ENCODE assay signal across 14 cellular contexts in genomic region chr22:37491559-37492427, GRCh38. TPM values are rescaled to one million over a fixed set of nuclear protein-coding genes. Genes with fewer than 3 reads are reported as not detected.
"Had no signal": no experiment of that assay in that cellular context is flagged by ENCODE, and none has a peak within 500 bp of the region (broad histone marks: within the 10 kb centered on the region; RNA-seq: fewer than 3 reads in every experiment).

No MANE protein-coding gene starts in this region.

- H3K9ac ChIP-seq: neural progenitor cell had no signal

- H2AFZ ChIP-seq: neural progenitor cell had no signal

- H3K4me3 ChIP-seq: body of pancreas, neural progenitor cell, psoas muscle, stomach, testis had no signal

- H3K9me3 Mint-ChIP-seq: activated CD4-positive, alpha-beta memory T cell treated with anti-CD3 and anti-CD28 coated beads for 36 hours; activated naive CD8-positive, alpha-beta T cell treated with anti-CD3 and anti-CD28 coated beads for 36 hours; activated T-helper 1 cell treated with anti-CD3 and anti-CD28 coated beads, Interleukin-12 subunit alpha, Interleukin-12 subunit beta, Interleukin-2, Interleukin-4 antibody, amounts not matched to agents 30 ng/mL and 10 ng/mL and 1 ng/mL, durations not matched to agents 14 hours and 24 hours and 36 hours; naive thymus-derived CD4-positive, alpha-beta T cell; neural progenitor cell; type B pancreatic cell had no signal

- H3K36me3 Mint-ChIP-seq: activated CD4-positive, alpha-beta memory T cell treated with anti-CD3 and anti-CD28 coated beads for 36 hours; activated naive CD8-positive, alpha-beta T cell treated with anti-CD3 and anti-CD28 coated beads for 36 hours; naive thymus-derived CD4-positive, alpha-beta T cell; neural progenitor cell had no signal

- H3K4me3 Mint-ChIP-seq: activated CD4-positive, alpha-beta memory T cell treated with anti-CD3 and anti-CD28 coated beads for 36 hours; activated naive CD8-positive, alpha-beta T cell treated with anti-CD3 and anti-CD28 coated beads for 36 hours; activated T-helper 1 cell treated with anti-CD3 and anti-CD28 coated beads, Interleukin-12 subunit alpha, Interleukin-12 subunit beta, Interleukin-2, Interleukin-4 antibody, amounts not matched to agents 30 ng/mL and 10 ng/mL and 1 ng/mL, durations not matched to agents 14 hours and 24 hours and 36 hours; neural progenitor cell; T-helper 17 cell; type B pancreatic cell had no signal

- H3K4me2 ChIP-seq: neural progenitor cell had no signal

- H3K36me3 ChIP-seq: neural progenitor cell had no signal

- H3K4me1 ChIP-seq: psoas muscle, testis had no signal

- H3K27me3 ChIP-seq: body of pancreas, neural progenitor cell, testis had no signal

- H3K27me3 Mint-ChIP-seq: activated CD4-positive, alpha-beta memory T cell treated with anti-CD3 and anti-CD28 coated beads for 36 hours; activated naive CD8-positive, alpha-beta T cell treated with anti-CD3 and anti-CD28 coated beads for 36 hours; naive thymus-derived CD4-positive, alpha-beta T cell; T-helper 17 cell had no signal

- ATAC-seq: body of pancreas, psoas muscle had no signal

- H3K27ac ChIP-seq: body of pancreas, neural progenitor cell, psoas muscle, stomach, testis had no signal

- FAIRE-seq: frontal cortex had no signal

- H3K9me3 ChIP-seq: body of pancreas, psoas muscle, stomach, testis had no signal

- DNase-seq: body of pancreas, caudate nucleus, mesenchymal stem cell, psoas muscle, stomach had no signal

- H3K27ac Mint-ChIP-seq: type B pancreatic cell had no signal

RNA-seq across cellular contexts. Expression of gene CARD10, which starts 27.4 kb away (rescaled TPM):
- total RNA-seq: activated T-helper 1 cell treated with anti-CD3 and anti-CD28 coated beads, Interleukin-12 subunit alpha, Interleukin-12 subunit beta, Interleukin-2, Interleukin-4 antibody, amounts not matched to agents 30 ng/mL and 10 ng/mL and 1 ng/mL, durations not matched to agents 14 hours and 24 hours and 36 hours had no signal
